8 cellular contexts compared by ENCODE assay signal in the genomic region with DNA sequence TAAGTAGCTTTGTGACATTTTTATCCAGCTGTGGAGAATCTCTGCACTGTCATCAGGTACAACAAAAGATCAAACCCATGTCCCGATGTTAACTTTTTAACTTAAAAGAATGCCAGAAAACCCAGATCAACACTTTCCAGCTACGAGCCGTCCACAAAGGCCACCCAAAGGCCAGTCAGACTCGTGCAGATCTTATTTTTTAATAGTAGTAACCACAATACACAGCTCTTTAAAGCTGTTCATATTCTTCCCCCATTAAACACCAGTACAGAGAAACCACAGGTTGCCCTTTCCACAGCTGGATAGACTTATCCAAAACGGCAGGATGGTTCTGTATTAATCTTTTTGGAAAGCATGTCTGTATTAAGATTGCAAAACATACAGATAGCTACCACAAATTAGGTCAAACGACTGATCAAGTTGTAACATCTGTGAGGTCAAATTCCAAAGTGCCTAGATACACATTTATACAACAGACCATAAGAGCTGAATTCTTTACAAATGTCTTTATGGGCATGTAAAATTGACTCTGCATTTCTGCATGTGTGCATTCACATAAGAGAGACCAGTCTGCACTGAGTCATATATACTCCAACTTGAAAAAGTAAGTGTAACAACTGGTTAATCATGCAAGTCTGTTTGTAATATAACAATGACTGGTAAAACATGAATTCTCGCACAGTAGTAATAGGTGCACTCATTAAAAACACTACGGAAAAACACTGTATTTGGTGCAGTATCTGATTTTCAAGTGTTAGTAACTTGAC. TPM values are rescaled to one million over a fixed set of nuclear protein-coding genes. Genes with fewer than 3 reads are reported as not detected.
DNase-seq lines count a peak whose midpoint lies in the region; ATAC-seq and TF ChIP-seq lines count a peak whose summit lies in the region.

No MANE protein-coding gene starts in this region.

- intact Hi-C loops in ascending aorta (cut with DNase I) = no loop called here

- H3K36me3 ChIP-seq in KOPT-K1 (ENCODE audit: insufficient read depth, low read length) (peaks cover 57% of the 10 kb centered on the region), ascending aorta (peaks cover 21 to 30% of the 10 kb centered on the region in 2 donors), stomach smooth muscle (ENCODE audit: control insufficient read depth in 2 of 2, insufficient read depth in 2 of 2, low read length in 2 of 2) (peaks cover 8 to 30% of the 10 kb centered on the region in 2 donors)

- peak; percentile 47 for DNase-seq in Caki2 (ENCODE audit: low read depth)
- DNase-seq in ascending aorta (ENCODE audit: low spot score in 2 of 2) = no peak
- peak; percentile 74 for DNase-seq in kidney glomerular epithelial cell (lab: John Stamatoyannopoulos, UW)
- no peak for DNase-seq in H4 (ENCODE audit: low spot score)
- no peak for DNase-seq in NCI-H748 (lab: John Stamatoyannopoulos, UW; ENCODE audit: unreplicated experiment)

- H3K4me1 ChIP-seq in ascending aorta = peaks cover 11 to 24% of the 10 kb centered on the region in 2 donors
- peaks cover 22% of the 10 kb centered on the region for H3K4me1 ChIP-seq in stomach smooth muscle (ENCODE audit: control insufficient read depth, insufficient read depth, low read length)

- in situ Hi-C loops in Caki2 (cut with HindIII; ENCODE audit: low pct_unique_long_range_greater_than_20kb, low sequenced_read_pairs) = loop anchor here (25.0 kb wide), 2 partner anchors 357 to 457 kb away; no protein-coding TSS in a partner anchor

- no peak for TF ChIP-seq CTCF in ascending aorta (IDR thresholded peaks at IDR 0.05)

- H3K27me3 ChIP-seq in ascending aorta (no peaks in the 10 kb centered on the region), stomach smooth muscle (ENCODE audit: control insufficient read depth in 1 of 2, insufficient read depth in 2 of 2, low read length in 2 of 2) (no peaks in the 10 kb centered on the region)

- H3K27ac ChIP-seq in KOPT-K1 (ENCODE audit: low read depth, low read length, poor library complexity, severe bottlenecking) = peak overlapping the region; percentile 4
- peak overlapping the region; percentile 96 to 99 for H3K27ac ChIP-seq in ascending aorta
- H3K27ac ChIP-seq in stomach smooth muscle (ENCODE audit: low read length) = peak overlapping the region; percentile 98

- H3K4me3 ChIP-seq in ascending aorta (peak overlapping the region; percentile 67 to 90), stomach smooth muscle (ENCODE audit: low read length in 2 of 2) (peak overlapping the region; percentile 94 to 98)

- peak overlapping the region; percentile 82 to 98 for H3K9ac ChIP-seq in stomach smooth muscle (ENCODE audit: low read length in 2 of 2)

- ATAC-seq in GM21825 (IDR thresholded peaks at IDR 0.05; ENCODE audit: unreplicated experiment) = no peak

- H3K9me3 ChIP-seq in KOPT-K1 (ENCODE audit: insufficient read depth, low read length, poor library complexity, severe bottlenecking) (no peaks in the 10 kb centered on the region), ascending aorta (no peaks in the 10 kb centered on the region), stomach smooth muscle (ENCODE audit: control insufficient read depth in 2 of 2, low read length in 2 of 2) (no peaks in the 10 kb centered on the region)

RNA-seq across cellular contexts. Expression of a gene that starts 5.1 kb away (rescaled TPM):
- 40.0 and 43.2 TPM in 2 replicates for total RNA-seq in Caki2 (2014; rRNA removed; shearing (Covaris generic); ENCODE audit: low replicate concordance)
- 80.0 TPM for total RNA-seq in ascending aorta
- 34.3 and 43.4 TPM in 2 replicates for total RNA-seq in H4 (2014; rRNA removed; shearing (Covaris generic))

Comparison
In these comparisons a context has a peak if more than half of its experiments do, and no peak if none do; other contexts are left out.
1. DNase-seq: peak in Caki2 (single experiment) and kidney glomerular epithelial cell (single experiment); none in ascending aorta (0 of 2), H4 (single experiment) and NCI-H748 (single experiment).
2. H3K27ac ChIP-seq: peak in every context shown above with its lines; median percentile 98 in stomach smooth muscle; 98 in ascending aorta; 4 in KOPT-K1.